In genomic region chr15:57640935-57641682, GRCh38 we compare ENCODE assay signal across 9 cellular contexts. TPM values are rescaled to one million over a fixed set of nuclear protein-coding genes. Genes with fewer than 3 reads are reported as not detected.
DNase-seq lines count a peak whose midpoint lies in the region; ATAC-seq and TF ChIP-seq lines count a peak whose summit lies in the region.
"Had no signal": no experiment of that assay in that cellular context is flagged by ENCODE, and none has a peak within 500 bp of the region (broad histone marks: within the 10 kb centered on the region; RNA-seq: fewer than 3 reads in every experiment).

No MANE protein-coding gene starts in this region.

- no peaks in the 10 kb centered on the region for H3K9me3 ChIP-seq in esophagus squamous epithelium

- ATAC-seq in GM18517 (IDR thresholded peaks at IDR 0.05; ENCODE audit: unreplicated experiment): no peak

- no peak overlapping the region for H3K4me3 Mint-ChIP-seq in activated naive CD4-positive, alpha-beta T cell treated with anti-CD3 and anti-CD28 coated beads for 36 hours
- H3K4me3 Mint-ChIP-seq: dendritic cell treated with granulocyte-macrophage colony-stimulating factor and Interleukin-4, amounts not matched to agents 40 ng/mL and 50 ng/mL, for 4 days had no signal

- CTCF ChIA-PET in activated naive CD4-positive, alpha-beta T cell treated with anti-CD3 and anti-CD28 coated beads for 36 hours (lab: Charles Lee): interaction anchor here (0.7 to 1.8 kb wide), 9 partner anchors 12 to 430 kb away, joined by 3 to 11 read pairs (median 4); no protein-coding TSS in a partner anchor

- H3K27me3 Mint-ChIP-seq in activated naive CD4-positive, alpha-beta T cell treated with anti-CD3 and anti-CD28 coated beads for 36 hours (ENCODE audit: low read depth): no peaks in the 10 kb centered on the region

- H3K27me3 ChIP-seq in brain microvascular endothelial cell (replicated peaks): no peaks in the 10 kb centered on the region
- no peaks in the 10 kb centered on the region for H3K27me3 ChIP-seq in esophagus squamous epithelium

- in situ Hi-C loops in brain microvascular endothelial cell (cut with HindIII; ENCODE audit: low pct_ligation_motif_present, low sequenced_read_pairs): no loop called here

- H3K27ac ChIP-seq in brain microvascular endothelial cell (no peak overlapping the region), esophagus squamous epithelium (no peak overlapping the region)

- H3K9me3 Mint-ChIP-seq in activated naive CD4-positive, alpha-beta T cell treated with anti-CD3 and anti-CD28 coated beads for 36 hours: no peaks in the 10 kb centered on the region
- H3K9me3 Mint-ChIP-seq: dendritic cell treated with granulocyte-macrophage colony-stimulating factor and Interleukin-4, amounts not matched to agents 40 ng/mL and 50 ng/mL, for 4 days had no signal

- no peak for TF ChIP-seq POLR2A in esophagus squamous epithelium (IDR thresholded peaks at IDR 0.05)

- H3K4me1 ChIP-seq in esophagus squamous epithelium: no peaks in the 10 kb centered on the region

- peaks cover 7% of the 10 kb centered on the region for H3K4me1 Mint-ChIP-seq in activated naive CD4-positive, alpha-beta T cell treated with anti-CD3 and anti-CD28 coated beads for 36 hours (ENCODE audit: low read depth)

- intact Hi-C loops in activated naive CD4-positive, alpha-beta T cell treated with anti-CD3 and anti-CD28 coated beads for 36 hours (cut with micrococcal nuclease): loop anchor here (1.0 to 10.0 kb wide), 3 partner anchors 80 to 424 kb away; partner anchors contain the start of gene ALDH1A2
- intact Hi-C loops in esophagus squamous epithelium (cut with DNase I): no loop called here

- no peaks in the 10 kb centered on the region for H3K36me3 Mint-ChIP-seq in activated naive CD4-positive, alpha-beta T cell treated with anti-CD3 and anti-CD28 coated beads for 36 hours (ENCODE audit: low read depth)

- H3K36me3 ChIP-seq in brain microvascular endothelial cell (replicated peaks): no peaks in the 10 kb centered on the region
- H3K36me3 ChIP-seq in esophagus squamous epithelium: peaks cover 0 to 46% (median 0%) of the 10 kb centered on the region in 3 donors

- no peak overlapping the region for H3K4me3 ChIP-seq in brain microvascular endothelial cell (ENCODE audit: low read depth, low read length)
- H3K4me3 ChIP-seq in esophagus squamous epithelium: no peak overlapping the region

- WGBS in esophagus squamous epithelium, 2 donors: 56 to 66% methylated on average over 8 of the region's 8 CpGs

- no peak overlapping the region for H3K27ac Mint-ChIP-seq in activated naive CD4-positive, alpha-beta T cell treated with anti-CD3 and anti-CD28 coated beads for 36 hours
- H3K27ac Mint-ChIP-seq: dendritic cell treated with granulocyte-macrophage colony-stimulating factor and Interleukin-4, amounts not matched to agents 40 ng/mL and 50 ng/mL, for 4 days had no signal

- peak; percentile 28 for DNase-seq in activated naive CD4-positive, alpha-beta T cell treated with anti-CD3 and anti-CD28 coated beads for 36 hours
- DNase-seq in activated naive CD4-positive, alpha-beta T cell treated with anti-CD3 and anti-CD28 coated beads, Interleukin-2, amount 50 U/mL, for 16 hours: no peak
- DNase-seq in MV-4-11 (lab: John Stamatoyannopoulos, UW): peak; percentile 4
- peak; percentile 20 for DNase-seq in brain microvascular endothelial cell
- peak; percentile 70 for DNase-seq in medulla oblongata (ENCODE audit: extremely low spot score)
- DNase-seq in T1000 (lab: John Stamatoyannopoulos, UW): no peak
- DNase-seq in esophagus squamous epithelium (lab: John Stamatoyannopoulos, UW): no peak

- peak; percentile 64 for TF ChIP-seq CTCF in brain microvascular endothelial cell (IDR thresholded peaks at IDR 0.05; ENCODE audit: low read depth, low read length, missing control alignments)
- TF ChIP-seq CTCF in esophagus squamous epithelium (IDR thresholded peaks at IDR 0.05): peak in 3 of 6 experiments; percentile 7 to 30 (median 29)

RNA-seq across cellular contexts. Expression of gene MYZAP, which starts 49.4 kb away (rescaled TPM):
- under 1 TPM; 0.38 to 0.40 TPM for total RNA-seq in activated naive CD4-positive, alpha-beta T cell treated with anti-CD3 and anti-CD28 coated beads for 36 hours
- 10 to 100 TPM; 21.2 to 36.0 (median 26.5) TPM for total RNA-seq in esophagus squamous epithelium

Comparison
In these comparisons a context has a peak if more than half of its experiments do, and no peak if none do; other contexts are left out.
1. DNase-seq: peak in activated naive CD4-positive, alpha-beta T cell treated with anti-CD3 and anti-CD28 coated beads for 36 hours (single experiment), MV-4-11 (single experiment), brain microvascular endothelial cell (single experiment) and medulla oblongata (single experiment); none in activated naive CD4-positive, alpha-beta T cell treated with anti-CD3 and anti-CD28 coated beads, Interleukin-2, amount 50 U/mL, for 16 hours (single experiment), T1000 (single experiment) and esophagus squamous epithelium (single experiment).
2. RNA of gene MYZAP, which starts 49.4 kb away (total RNA-seq): 21.2 to 36.0 TPM in esophagus squamous epithelium; 0.38 to 0.40 TPM in activated naive CD4-positive, alpha-beta T cell treated with anti-CD3 and anti-CD28 coated beads for 36 hours; every median in the first group is over 10 times any median in the second.